ENCODE assay signal across 1 cellular context in genomic region chr3:58177747-58178527, GRCh38.
TF ChIP-seq lines count a peak whose summit lies in the region.

No MANE protein-coding gene starts in this region.

TF ChIP-seq in HepG2, 621 proteins besides CTCF, POLR2A, EP300 and RAD21 (continued from another document and continues in another):
- TF ChIP-seq GMEB2 (CRISPR knock-in tag; IDR thresholded peaks at IDR 0.05; ENCODE audit: low read depth): no peak
- peak; percentile 53; the same call in 1 of the 2 replicates for TF ChIP-seq ERF (CRISPR knock-in tag; IDR thresholded peaks at IDR 0.05)
- TF ChIP-seq KDM3A (CRISPR knock-in tag; IDR thresholded peaks at IDR 0.05; ENCODE audit: low read depth): 0 out of 2 replicates have a peak, but pooled peaks have one; percentile 36
- TF ChIP-seq CAMTA2 (CRISPR knock-in tag; IDR thresholded peaks at IDR 0.05; ENCODE audit: borderline replicate concordance): no peak
- no peak for TF ChIP-seq MXD3 (CRISPR knock-in tag; IDR thresholded peaks at IDR 0.05)
- TF ChIP-seq MTF1 (CRISPR knock-in tag; IDR thresholded peaks at IDR 0.05): no peak
- TF ChIP-seq CC2D1A (CRISPR knock-in tag; IDR thresholded peaks at IDR 0.05): no peak
- 0 out of 2 replicates have a peak, but pooled peaks have one; percentile 45 for TF ChIP-seq ZNF121 (CRISPR knock-in tag; IDR thresholded peaks at IDR 0.05)
- no peak for TF ChIP-seq NCOA5 (CRISPR knock-in tag; IDR thresholded peaks at IDR 0.05)
- peak; percentile 75 for TF ChIP-seq ZFX (CRISPR knock-in tag; IDR thresholded peaks at IDR 0.05; ENCODE audit: low read depth)
- no peak for TF ChIP-seq ZNF136 (CRISPR knock-in tag; IDR thresholded peaks at IDR 0.05; ENCODE audit: low read depth)
- no peak for TF ChIP-seq TRAFD1 (CRISPR knock-in tag; IDR thresholded peaks at IDR 0.05; ENCODE audit: borderline replicate concordance)
- no peak for TF ChIP-seq ZNF841 (CRISPR knock-in tag; IDR thresholded peaks at IDR 0.05; ENCODE audit: borderline replicate concordance)
- TF ChIP-seq ZNF891 (CRISPR knock-in tag; IDR thresholded peaks at IDR 0.05): peak; percentile 59; the same call in 1 of the 2 replicates
- TF ChIP-seq, protein P1, sequence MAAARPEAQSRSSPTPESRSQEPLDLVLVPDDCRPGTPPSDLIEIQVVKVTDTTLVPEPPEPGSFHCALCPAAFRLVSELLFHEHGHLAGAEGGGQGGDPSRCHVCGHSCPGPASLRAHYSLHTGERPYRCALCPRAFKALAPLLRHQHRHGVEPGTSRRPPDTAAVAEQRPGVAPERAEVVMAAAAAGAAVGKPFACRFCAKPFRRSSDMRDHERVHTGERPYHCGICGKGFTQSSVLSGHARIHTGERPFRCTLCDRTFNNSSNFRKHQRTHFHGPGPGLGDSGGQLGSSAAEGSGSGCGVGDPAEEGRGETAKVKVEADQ (CRISPR knock-in tag; IDR thresholded peaks at IDR 0.05; ENCODE audit: borderline replicate concordance): no peak
- no peak for TF ChIP-seq ZSCAN21 (CRISPR knock-in tag; IDR thresholded peaks at IDR 0.05; ENCODE audit: borderline replicate concordance)
- TF ChIP-seq ZNF589 (CRISPR knock-in tag; conservative IDR thresholded peaks at IDR 0.05): no peak
- TF ChIP-seq ZNF761 (CRISPR knock-in tag; conservative IDR thresholded peaks at IDR 0.05): no peak
- no peak for TF ChIP-seq ZBTB46 (CRISPR knock-in tag; IDR thresholded peaks at IDR 0.05; ENCODE audit: borderline replicate concordance)
- 0 out of 2 replicates have a peak, but pooled peaks have one; percentile 45 for TF ChIP-seq ZMYM3 (CRISPR knock-in tag; IDR thresholded peaks at IDR 0.05)
- TF ChIP-seq ONECUT2 (CRISPR knock-in tag; IDR thresholded peaks at IDR 0.05): no peak
- TF ChIP-seq ZNF574 (CRISPR knock-in tag; IDR thresholded peaks at IDR 0.05): peak; percentile 43; the same call in 1 of the 2 replicates
- TF ChIP-seq ZNF180 (CRISPR knock-in tag; IDR thresholded peaks at IDR 0.05; ENCODE audit: borderline replicate concordance, low read depth): no peak
- TF ChIP-seq, protein P2, sequence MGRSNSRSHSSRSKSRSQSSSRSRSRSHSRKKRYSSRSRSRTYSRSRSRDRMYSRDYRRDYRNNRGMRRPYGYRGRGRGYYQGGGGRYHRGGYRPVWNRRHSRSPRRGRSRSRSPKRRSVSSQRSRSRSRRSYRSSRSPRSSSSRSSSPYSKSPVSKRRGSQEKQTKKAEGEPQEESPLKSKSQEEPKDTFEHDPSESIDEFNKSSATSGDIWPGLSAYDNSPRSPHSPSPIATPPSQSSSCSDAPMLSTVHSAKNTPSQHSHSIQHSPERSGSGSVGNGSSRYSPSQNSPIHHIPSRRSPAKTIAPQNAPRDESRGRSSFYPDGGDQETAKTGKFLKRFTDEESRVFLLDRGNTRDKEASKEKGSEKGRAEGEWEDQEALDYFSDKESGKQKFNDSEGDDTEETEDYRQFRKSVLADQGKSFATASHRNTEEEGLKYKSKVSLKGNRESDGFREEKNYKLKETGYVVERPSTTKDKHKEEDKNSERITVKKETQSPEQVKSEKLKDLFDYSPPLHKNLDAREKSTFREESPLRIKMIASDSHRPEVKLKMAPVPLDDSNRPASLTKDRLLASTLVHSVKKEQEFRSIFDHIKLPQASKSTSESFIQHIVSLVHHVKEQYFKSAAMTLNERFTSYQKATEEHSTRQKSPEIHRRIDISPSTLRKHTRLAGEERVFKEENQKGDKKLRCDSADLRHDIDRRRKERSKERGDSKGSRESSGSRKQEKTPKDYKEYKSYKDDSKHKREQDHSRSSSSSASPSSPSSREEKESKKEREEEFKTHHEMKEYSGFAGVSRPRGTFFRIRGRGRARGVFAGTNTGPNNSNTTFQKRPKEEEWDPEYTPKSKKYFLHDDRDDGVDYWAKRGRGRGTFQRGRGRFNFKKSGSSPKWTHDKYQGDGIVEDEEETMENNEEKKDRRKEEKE (IDR thresholded peaks at IDR 0.05): no peak
- TF ChIP-seq CEBPB (IDR thresholded peaks at IDR 0.05; ENCODE audit: borderline replicate concordance, low read depth, low read length): no peak
- TF ChIP-seq NKX3-1 (CRISPR knock-in tag; IDR thresholded peaks at IDR 0.05): no peak
- no peak for TF ChIP-seq CENPX (CRISPR knock-in tag; IDR thresholded peaks at IDR 0.05)
- TF ChIP-seq PHB2 (IDR thresholded peaks at IDR 0.05; ENCODE audit: partially characterized antibody): no peak
- no peak for TF ChIP-seq TGIF2 (CRISPR knock-in tag; IDR thresholded peaks at IDR 0.05)
- TF ChIP-seq GATA4 (IDR thresholded peaks at IDR 0.05; ENCODE audit: borderline replicate concordance, low read depth): no peak
- TF ChIP-seq ZSCAN25 (CRISPR knock-in tag; IDR thresholded peaks at IDR 0.05): peak; percentile 52; the same call in 1 of the 2 replicates
- TF ChIP-seq, protein P3, sequence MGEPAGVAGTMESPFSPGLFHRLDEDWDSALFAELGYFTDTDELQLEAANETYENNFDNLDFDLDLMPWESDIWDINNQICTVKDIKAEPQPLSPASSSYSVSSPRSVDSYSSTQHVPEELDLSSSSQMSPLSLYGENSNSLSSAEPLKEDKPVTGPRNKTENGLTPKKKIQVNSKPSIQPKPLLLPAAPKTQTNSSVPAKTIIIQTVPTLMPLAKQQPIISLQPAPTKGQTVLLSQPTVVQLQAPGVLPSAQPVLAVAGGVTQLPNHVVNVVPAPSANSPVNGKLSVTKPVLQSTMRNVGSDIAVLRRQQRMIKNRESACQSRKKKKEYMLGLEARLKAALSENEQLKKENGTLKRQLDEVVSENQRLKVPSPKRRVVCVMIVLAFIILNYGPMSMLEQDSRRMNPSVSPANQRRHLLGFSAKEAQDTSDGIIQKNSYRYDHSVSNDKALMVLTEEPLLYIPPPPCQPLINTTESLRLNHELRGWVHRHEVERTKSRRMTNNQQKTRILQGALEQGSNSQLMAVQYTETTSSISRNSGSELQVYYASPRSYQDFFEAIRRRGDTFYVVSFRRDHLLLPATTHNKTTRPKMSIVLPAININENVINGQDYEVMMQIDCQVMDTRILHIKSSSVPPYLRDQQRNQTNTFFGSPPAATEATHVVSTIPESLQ (CRISPR knock-in tag; conservative IDR thresholded peaks at IDR 0.05): no peak
- no peak for TF ChIP-seq ZNF414 (CRISPR knock-in tag; IDR thresholded peaks at IDR 0.05)
- no peak for TF ChIP-seq ZNF143 (CRISPR knock-in tag; IDR thresholded peaks at IDR 0.05)
- TF ChIP-seq ZBTB21 (CRISPR knock-in tag; IDR thresholded peaks at IDR 0.05): no peak
- no peak for TF ChIP-seq PTBP1 (IDR thresholded peaks at IDR 0.05; ENCODE audit: low read depth, low read length, poor library complexity, severe bottlenecking)
- TF ChIP-seq, protein P4, sequence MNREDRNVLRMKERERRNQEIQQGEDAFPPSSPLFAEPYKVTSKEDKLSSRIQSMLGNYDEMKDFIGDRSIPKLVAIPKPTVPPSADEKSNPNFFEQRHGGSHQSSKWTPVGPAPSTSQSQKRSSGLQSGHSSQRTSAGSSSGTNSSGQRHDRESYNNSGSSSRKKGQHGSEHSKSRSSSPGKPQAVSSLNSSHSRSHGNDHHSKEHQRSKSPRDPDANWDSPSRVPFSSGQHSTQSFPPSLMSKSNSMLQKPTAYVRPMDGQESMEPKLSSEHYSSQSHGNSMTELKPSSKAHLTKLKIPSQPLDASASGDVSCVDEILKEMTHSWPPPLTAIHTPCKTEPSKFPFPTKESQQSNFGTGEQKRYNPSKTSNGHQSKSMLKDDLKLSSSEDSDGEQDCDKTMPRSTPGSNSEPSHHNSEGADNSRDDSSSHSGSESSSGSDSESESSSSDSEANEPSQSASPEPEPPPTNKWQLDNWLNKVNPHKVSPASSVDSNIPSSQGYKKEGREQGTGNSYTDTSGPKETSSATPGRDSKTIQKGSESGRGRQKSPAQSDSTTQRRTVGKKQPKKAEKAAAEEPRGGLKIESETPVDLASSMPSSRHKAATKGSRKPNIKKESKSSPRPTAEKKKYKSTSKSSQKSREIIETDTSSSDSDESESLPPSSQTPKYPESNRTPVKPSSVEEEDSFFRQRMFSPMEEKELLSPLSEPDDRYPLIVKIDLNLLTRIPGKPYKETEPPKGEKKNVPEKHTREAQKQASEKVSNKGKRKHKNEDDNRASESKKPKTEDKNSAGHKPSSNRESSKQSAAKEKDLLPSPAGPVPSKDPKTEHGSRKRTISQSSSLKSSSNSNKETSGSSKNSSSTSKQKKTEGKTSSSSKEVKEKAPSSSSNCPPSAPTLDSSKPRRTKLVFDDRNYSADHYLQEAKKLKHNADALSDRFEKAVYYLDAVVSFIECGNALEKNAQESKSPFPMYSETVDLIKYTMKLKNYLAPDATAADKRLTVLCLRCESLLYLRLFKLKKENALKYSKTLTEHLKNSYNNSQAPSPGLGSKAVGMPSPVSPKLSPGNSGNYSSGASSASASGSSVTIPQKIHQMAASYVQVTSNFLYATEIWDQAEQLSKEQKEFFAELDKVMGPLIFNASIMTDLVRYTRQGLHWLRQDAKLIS (CRISPR knock-in tag; IDR thresholded peaks at IDR 0.05): no peak
- TF ChIP-seq CHCHD3 (CRISPR knock-in tag; IDR thresholded peaks at IDR 0.05): no peak
- TF ChIP-seq, protein P5, sequence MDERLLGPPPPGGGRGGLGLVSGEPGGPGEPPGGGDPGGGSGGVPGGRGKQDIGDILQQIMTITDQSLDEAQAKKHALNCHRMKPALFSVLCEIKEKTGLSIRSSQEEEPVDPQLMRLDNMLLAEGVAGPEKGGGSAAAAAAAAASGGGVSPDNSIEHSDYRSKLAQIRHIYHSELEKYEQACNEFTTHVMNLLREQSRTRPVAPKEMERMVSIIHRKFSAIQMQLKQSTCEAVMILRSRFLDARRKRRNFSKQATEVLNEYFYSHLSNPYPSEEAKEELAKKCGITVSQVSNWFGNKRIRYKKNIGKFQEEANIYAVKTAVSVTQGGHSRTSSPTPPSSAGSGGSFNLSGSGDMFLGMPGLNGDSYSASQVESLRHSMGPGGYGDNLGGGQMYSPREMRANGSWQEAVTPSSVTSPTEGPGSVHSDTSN (CRISPR knock-in tag; IDR thresholded peaks at IDR 0.05): no peak
